ENCODE assay signal across 16 cellular contexts in the genomic region with DNA sequence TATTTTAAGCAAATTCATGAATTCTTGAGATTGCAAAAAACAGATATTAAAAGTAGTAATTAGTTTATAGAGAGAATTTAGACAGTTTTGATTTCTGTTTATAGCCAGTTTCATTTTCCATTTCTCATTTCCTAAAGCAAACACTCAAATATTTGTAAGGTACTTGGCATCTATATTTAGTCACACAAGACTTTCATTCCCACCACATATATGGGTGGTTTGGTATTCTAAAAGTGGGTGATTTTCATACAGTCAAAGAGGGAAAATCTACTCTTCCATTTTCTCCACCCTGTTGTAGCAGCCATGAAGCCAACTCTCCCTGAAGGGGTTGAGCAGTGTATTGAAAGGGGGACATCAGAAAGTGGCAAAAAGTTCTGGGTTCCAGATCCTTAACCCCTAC.
A peak's percentile ranks its signal among the peaks of the same experiment; 100 is the strongest.
DNase-seq lines count a peak whose midpoint lies in the region; ATAC-seq and TF ChIP-seq lines count a peak whose summit lies in the region.
"Had no signal": no experiment of that assay in that cellular context is flagged by ENCODE, and none has a peak within 500 bp of the region (broad histone marks: within the 10 kb centered on the region; RNA-seq: fewer than 3 reads in every experiment).

No MANE protein-coding gene starts in this region.

- no peaks in the 10 kb centered on the region for H3K9me3 ChIP-seq in MM.1S (replicated peaks; ENCODE audit: insufficient read depth, low read length)
- H3K9me3 ChIP-seq: gastrocnemius medialis, tibial nerve had no signal

- H2AFZ ChIP-seq in MM.1S (ENCODE audit: low read length): no peak overlapping the region

- 0 out of 2 replicates have a peak, but pooled peaks cover 6% of the 10 kb centered on the region for H3F3A ChIP-seq in MM.1S (ENCODE audit: insufficient read depth, low read length)

- no peak for TF ChIP-seq CTCF in MM.1S (IDR thresholded peaks at IDR 0.05; ENCODE audit: low read length)
- no peak for TF ChIP-seq CTCF in RWPE1 (conservative IDR thresholded peaks at IDR 0.05; ENCODE audit: low read depth)

- no peaks in the 10 kb centered on the region for H4K20me1 ChIP-seq in MM.1S (ENCODE audit: insufficient read depth, low read length)

- H3K4me1 ChIP-seq in MM.1S (ENCODE audit: low read length): peaks cover 35% of the 10 kb centered on the region

- no peaks in the 10 kb centered on the region for H3K36me3 ChIP-seq in MM.1S (replicated peaks; ENCODE audit: insufficient read depth, low read length)
- H3K36me3 ChIP-seq: gastrocnemius medialis, tibial nerve had no signal

- ATAC-seq in GM18520 (IDR thresholded peaks at IDR 0.05; ENCODE audit: unreplicated experiment) (peak; percentile 72), GM21723 (IDR thresholded peaks at IDR 0.05; ENCODE audit: unreplicated experiment) (peak; percentile 66), HG03139 (IDR thresholded peaks at IDR 0.05; ENCODE audit: unreplicated experiment) (no peak)
- ATAC-seq: gastrocnemius medialis, HepG2 had no signal

- peak overlapping the region; percentile 9; the same call in 1 of the 2 replicates for H3K4me3 ChIP-seq in MM.1S (ENCODE audit: low read length)
- H3K4me3 ChIP-seq: gastrocnemius medialis, tibial nerve had no signal

- no peaks in the 10 kb centered on the region; the same call in 1 of the 2 replicates for H3K27me3 ChIP-seq in MM.1S (replicated peaks; ENCODE audit: insufficient read depth, low read length)
- H3K27me3 ChIP-seq: gastrocnemius medialis, tibial nerve had no signal

- DNase-seq in ELR (ENCODE audit: low read depth) (peak; percentile 26), MM.1S (peak; percentile 69), RWPE1 (ENCODE audit: low spot score) (no peak), GDM1 (lab: John Stamatoyannopoulos, UW) (no peak), midbrain (lab: John Stamatoyannopoulos, UW) (no peak)
- DNase-seq: activated CD4-positive, alpha-beta T cell treated with anti-CD3 and anti-CD28 coated beads, Interleukin-2, amount 50 U/mL, for 4 hours; activated naive CD4-positive, alpha-beta T cell treated with anti-CD3 and anti-CD28 coated beads, Interleukin-2, amount 50 U/mL, for 16 hours; central memory CD4-positive, alpha-beta T cell; gastrocnemius medialis; NCI-H1048; NK-92 treated with Interleukin-12 subunit alpha and Interleukin-12 subunit beta, amount 100 ng/mL, for 24 hours had no signal

- H3K9me2 ChIP-seq in MM.1S (replicated peaks; ENCODE audit: insufficient read depth, low read length): no peaks in the 10 kb centered on the region

- POLR2A ChIA-PET in RWPE1 (lab: Yijun Ruan, JAX; ENCODE audit: low non-redundant PET): no interaction called here

- H3K79me2 ChIP-seq in MM.1S (ENCODE audit: low read length): no peaks in the 10 kb centered on the region

- CTCF ChIA-PET in RWPE1 (lab: Yijun Ruan, JAX): no interaction called here

- peak overlapping the region; percentile 35 for H3K4me2 ChIP-seq in MM.1S (ENCODE audit: low read depth, low read length)

- H3K27ac ChIP-seq in MM.1S (ENCODE audit: low read length): peak overlapping the region; percentile 41; the same call in 1 of the 2 replicates
- H3K27ac ChIP-seq in RWPE1: no peak overlapping the region
- H3K27ac ChIP-seq: gastrocnemius medialis, tibial nerve had no signal

- H3K9ac ChIP-seq in MM.1S (ENCODE audit: low read length): no peak overlapping the region

Comparison
In these comparisons a context has a peak if more than half of its experiments do, and no peak if none do; other contexts are left out.
1. DNase-seq: peak in ELR (single experiment) and MM.1S (single experiment); none in RWPE1 (single experiment), GDM1 (single experiment) and midbrain (single experiment).